ENCODE assay signal across 1 cellular context in the genomic region with DNA sequence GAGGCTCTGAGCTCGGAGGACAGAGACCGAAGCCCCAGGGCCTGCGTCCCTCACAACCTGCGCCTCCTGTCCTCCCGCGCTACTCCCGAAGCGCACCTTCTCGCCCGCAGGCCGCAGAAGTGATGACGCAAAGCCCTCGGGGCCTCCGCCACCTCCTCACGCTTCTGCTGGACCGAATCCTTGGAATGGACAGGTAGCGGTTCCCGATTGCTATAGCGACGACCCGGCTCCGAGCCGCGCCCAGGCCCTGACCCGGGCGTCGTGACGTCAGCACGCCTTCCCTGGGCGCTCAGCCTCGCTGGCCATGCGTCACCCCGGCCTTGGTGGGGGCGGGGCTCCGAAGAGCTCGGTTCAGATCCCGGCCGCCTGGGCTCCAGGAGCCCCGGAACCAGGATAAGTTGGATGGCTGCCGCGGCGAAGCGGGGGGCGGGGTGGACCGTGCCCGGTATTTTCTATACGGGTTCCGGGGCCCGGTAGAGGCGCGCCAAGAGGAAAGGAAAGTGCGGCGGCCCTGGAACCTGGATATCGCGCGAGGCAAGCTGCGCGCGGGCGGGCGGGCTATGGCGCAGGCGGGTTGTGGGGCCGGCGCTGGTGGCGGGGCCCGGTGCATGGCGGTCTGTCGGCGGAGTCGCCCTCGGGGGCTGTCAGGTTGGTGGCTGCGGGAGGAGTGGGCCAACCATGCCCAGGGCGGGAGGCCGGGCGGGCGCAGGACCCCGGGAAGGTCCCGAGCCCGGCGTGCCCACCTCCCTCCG.
A peak's percentile ranks its signal among the peaks of the same experiment; 100 is the strongest.
TF ChIP-seq lines count a peak whose summit lies in the region.

A gene (plus strand): TSS at position 542 of the 752 bp plus-strand sequence. CDS start 21,417 bp downstream, outside the sequence.

TF ChIP-seq in K562, 482 proteins besides CTCF, POLR2A, EP300 and RAD21 (continued from another document and continues in another):
- TF ChIP-seq TAF9B (IDR thresholded peaks at IDR 0.05; ENCODE audit: partially characterized antibody) (peak; percentile 78), HMGN3 (IDR thresholded peaks at IDR 0.05; ENCODE audit: borderline replicate concordance, extremely low read depth, insufficient read length, low read depth, low read length) (peak; percentile 100), FIP1L1 (IDR thresholded peaks at IDR 0.05; ENCODE audit: low read depth, low read length, poor library complexity, severe bottlenecking) (peak; percentile 99), GATA2 (CRISPR knock-in tag; IDR thresholded peaks at IDR 0.05) (no peak), BRD4 (IDR thresholded peaks at IDR 0.05) (peak; percentile 86; the same call in 1 of the 2 replicates), RBM25 (IDR thresholded peaks at IDR 0.05; ENCODE audit: low read depth, low read length, severe bottlenecking) (peak; percentile 69), ZNF764 (CRISPR knock-in tag; IDR thresholded peaks at IDR 0.05; ENCODE audit: low read depth) (no peak), NFATC3 (IDR thresholded peaks at IDR 0.05) (no peak), FOXA3 (CRISPR knock-in tag; conservative IDR thresholded peaks at IDR 0.05 in 1 of 2, IDR thresholded peaks at IDR 0.05 in 1 of 2) (no peak; a peak in 1 of 4 replicates), NCOA4 (IDR thresholded peaks at IDR 0.05; ENCODE audit: partially characterized antibody) (no peak), ARID2 (IDR thresholded peaks at IDR 0.05) (no peak), TEAD1 (CRISPR knock-in tag; IDR thresholded peaks at IDR 0.05) (peak; percentile 78 to 97; a peak in 3 of 4 replicates), XRCC4 (IDR thresholded peaks at IDR 0.05; ENCODE audit: extremely low read depth, insufficient read depth, insufficient read length) (no peak), SAFB2 (IDR thresholded peaks at IDR 0.05; ENCODE audit: borderline replicate concordance, low read depth, low read length, severe bottlenecking) (no peak), EGR1 (conservative IDR thresholded peaks at IDR 0.05) (peak; percentile 96)
- TF ChIP-seq, protein P1, sequence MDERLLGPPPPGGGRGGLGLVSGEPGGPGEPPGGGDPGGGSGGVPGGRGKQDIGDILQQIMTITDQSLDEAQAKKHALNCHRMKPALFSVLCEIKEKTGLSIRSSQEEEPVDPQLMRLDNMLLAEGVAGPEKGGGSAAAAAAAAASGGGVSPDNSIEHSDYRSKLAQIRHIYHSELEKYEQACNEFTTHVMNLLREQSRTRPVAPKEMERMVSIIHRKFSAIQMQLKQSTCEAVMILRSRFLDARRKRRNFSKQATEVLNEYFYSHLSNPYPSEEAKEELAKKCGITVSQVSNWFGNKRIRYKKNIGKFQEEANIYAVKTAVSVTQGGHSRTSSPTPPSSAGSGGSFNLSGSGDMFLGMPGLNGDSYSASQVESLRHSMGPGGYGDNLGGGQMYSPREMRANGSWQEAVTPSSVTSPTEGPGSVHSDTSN (CRISPR knock-in tag; IDR thresholded peaks at IDR 0.05; ENCODE audit: low read depth) = no peak
- TF ChIP-seq, protein P1 (tag; conservative IDR thresholded peaks at IDR 0.05; ENCODE audit: low read depth) = no peak
- TF ChIP-seq, protein P2, sequence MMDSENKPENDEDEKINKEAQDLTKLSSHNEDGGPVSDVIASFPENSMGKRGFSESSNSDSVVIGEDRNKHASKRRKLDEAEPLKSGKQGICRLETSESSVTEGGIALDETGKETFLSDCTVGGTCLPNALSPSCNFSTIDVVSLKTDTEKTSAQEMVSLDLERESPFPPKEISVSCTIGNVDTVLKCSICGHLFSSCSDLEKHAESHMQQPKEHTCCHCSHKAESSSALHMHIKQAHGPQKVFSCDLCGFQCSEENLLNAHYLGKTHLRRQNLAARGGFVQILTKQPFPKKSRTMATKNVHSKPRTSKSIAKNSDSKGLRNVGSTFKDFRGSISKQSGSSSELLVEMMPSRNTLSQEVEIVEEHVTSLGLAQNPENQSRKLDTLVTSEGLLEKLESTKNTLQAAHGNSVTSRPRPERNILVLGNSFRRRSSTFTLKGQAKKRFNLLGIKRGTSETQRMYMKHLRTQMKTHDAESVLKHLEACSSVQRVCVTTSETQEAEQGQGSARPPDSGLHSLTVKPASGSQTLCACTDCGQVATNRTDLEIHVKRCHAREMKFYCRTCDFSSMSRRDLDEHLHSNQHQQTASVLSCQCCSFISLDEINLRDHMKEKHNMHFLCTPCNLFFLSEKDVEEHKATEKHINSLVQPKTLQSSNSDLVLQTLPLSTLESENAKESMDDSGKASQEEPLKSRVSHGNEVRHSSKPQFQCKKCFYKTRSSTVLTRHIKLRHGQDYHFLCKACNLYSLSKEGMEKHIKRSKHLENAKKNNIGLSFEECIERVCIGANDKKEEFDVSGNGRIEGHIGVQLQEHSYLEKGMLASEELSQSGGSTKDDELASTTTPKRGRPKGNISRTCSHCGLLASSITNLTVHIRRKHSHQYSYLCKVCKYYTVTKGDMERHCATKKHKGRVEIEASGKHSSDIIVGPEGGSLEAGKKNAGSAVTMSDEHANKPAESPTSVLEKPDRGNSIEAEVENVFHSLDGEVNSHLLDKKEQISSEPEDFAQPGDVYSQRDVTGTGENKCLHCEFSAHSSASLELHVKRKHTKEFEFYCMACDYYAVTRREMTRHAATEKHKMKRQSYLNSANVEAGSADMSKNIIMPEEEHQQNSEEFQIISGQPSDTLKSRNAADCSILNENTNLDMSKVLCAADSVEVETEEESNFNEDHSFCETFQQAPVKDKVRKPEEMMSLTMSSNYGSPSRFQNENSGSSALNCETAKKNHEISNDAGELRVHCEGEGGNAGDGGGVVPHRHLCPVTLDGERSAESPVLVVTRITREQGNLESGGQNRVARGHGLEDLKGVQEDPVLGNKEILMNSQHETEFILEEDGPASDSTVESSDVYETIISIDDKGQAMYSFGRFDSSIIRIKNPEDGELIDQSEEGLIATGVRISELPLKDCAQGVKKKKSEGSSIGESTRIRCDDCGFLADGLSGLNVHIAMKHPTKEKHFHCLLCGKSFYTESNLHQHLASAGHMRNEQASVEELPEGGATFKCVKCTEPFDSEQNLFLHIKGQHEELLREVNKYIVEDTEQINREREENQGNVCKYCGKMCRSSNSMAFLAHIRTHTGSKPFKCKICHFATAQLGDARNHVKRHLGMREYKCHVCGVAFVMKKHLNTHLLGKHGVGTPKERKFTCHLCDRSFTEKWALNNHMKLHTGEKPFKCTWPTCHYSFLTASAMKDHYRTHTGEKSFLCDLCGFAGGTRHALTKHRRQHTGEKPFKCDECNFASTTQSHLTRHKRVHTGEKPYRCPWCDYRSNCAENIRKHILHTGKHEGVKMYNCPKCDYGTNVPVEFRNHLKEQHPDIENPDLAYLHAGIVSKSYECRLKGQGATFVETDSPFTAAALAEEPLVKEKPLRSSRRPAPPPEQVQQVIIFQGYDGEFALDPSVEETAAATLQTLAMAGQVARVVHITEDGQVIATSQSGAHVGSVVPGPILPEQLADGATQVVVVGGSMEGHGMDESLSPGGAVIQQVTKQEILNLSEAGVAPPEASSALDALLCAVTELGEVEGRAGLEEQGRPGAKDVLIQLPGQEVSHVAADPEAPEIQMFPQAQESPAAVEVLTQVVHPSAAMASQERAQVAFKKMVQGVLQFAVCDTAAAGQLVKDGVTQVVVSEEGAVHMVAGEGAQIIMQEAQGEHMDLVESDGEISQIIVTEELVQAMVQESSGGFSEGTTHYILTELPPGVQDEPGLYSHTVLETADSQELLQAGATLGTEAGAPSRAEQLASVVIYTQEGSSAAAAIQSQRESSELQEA (IDR thresholded peaks at IDR 0.05; ENCODE audit: low read depth) = peak; percentile 72; the same call in 1 of the 2 replicates
- TF ChIP-seq, protein P3, sequence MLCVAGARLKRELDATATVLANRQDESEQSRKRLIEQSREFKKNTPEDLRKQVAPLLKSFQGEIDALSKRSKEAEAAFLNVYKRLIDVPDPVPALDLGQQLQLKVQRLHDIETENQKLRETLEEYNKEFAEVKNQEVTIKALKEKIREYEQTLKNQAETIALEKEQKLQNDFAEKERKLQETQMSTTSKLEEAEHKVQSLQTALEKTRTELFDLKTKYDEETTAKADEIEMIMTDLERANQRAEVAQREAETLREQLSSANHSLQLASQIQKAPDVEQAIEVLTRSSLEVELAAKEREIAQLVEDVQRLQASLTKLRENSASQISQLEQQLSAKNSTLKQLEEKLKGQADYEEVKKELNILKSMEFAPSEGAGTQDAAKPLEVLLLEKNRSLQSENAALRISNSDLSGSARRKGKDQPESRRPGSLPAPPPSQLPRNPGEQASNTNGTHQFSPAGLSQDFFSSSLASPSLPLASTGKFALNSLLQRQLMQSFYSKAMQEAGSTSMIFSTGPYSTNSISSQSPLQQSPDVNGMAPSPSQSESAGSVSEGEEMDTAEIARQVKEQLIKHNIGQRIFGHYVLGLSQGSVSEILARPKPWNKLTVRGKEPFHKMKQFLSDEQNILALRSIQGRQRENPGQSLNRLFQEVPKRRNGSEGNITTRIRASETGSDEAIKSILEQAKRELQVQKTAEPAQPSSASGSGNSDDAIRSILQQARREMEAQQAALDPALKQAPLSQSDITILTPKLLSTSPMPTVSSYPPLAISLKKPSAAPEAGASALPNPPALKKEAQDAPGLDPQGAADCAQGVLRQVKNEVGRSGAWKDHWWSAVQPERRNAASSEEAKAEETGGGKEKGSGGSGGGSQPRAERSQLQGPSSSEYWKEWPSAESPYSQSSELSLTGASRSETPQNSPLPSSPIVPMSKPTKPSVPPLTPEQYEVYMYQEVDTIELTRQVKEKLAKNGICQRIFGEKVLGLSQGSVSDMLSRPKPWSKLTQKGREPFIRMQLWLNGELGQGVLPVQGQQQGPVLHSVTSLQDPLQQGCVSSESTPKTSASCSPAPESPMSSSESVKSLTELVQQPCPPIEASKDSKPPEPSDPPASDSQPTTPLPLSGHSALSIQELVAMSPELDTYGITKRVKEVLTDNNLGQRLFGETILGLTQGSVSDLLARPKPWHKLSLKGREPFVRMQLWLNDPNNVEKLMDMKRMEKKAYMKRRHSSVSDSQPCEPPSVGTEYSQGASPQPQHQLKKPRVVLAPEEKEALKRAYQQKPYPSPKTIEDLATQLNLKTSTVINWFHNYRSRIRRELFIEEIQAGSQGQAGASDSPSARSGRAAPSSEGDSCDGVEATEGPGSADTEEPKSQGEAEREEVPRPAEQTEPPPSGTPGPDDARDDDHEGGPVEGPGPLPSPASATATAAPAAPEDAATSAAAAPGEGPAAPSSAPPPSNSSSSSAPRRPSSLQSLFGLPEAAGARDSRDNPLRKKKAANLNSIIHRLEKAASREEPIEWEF (CRISPR knock-in tag; IDR thresholded peaks at IDR 0.05) = no peak
- TF ChIP-seq, protein P4, sequence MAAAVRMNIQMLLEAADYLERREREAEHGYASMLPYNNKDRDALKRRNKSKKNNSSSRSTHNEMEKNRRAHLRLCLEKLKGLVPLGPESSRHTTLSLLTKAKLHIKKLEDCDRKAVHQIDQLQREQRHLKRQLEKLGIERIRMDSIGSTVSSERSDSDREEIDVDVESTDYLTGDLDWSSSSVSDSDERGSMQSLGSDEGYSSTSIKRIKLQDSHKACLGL (CRISPR knock-in tag; IDR thresholded peaks at IDR 0.05; ENCODE audit: borderline replicate concordance, poor library complexity, severe bottlenecking) = no peak
- TF ChIP-seq, protein P5, sequence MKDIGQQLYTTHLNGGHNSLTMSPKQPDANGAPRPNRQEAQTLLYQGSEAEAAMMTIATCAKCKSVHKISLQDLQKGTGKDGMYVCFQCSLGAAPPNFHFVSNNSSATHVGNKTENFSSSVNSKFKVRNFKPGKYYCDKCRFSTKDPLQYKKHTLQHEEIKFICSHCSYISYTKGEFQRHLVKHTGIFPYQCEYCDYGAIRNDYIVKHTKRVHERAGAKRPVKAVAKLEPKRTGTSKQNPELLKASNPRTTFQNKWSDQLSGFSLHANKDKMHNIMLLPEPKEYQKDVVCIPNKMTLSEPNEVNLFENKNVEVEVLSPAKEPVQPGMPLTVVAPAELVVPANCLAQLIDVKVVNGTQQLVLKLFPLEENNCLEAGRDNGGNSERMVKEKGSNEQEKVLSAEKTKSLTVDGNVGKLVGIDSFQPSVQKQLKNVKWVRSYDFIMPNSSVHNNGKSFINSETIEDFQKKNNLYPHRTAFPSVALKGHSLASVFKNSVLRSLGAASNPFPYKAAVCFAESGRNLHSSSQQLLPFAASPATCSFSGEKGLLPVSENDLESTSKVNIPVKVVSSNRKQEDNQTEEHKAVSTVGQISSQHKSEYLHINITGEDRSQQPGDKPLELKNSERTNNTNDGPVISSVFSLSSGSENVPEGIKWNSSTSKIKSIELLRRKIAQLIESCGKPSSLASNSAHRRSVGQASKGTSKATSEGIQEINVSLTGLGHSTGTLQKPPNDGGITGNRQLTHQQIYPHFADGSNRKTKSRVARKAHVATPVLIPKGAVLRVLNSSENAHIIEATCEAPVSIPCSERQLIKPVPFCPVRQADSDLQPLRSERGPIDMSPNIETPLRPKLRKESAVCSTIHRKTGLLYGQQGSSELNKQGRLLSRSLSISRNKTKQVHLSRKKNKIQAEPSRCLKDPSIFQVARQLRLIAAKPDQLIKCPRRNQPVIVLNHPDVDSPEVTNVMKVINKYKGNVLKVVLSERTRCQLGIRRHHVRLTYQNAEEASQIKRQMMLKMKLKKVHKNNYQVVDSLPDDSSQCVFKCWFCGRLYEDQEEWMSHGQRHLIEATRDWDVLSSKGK (CRISPR knock-in tag; IDR thresholded peaks at IDR 0.05) = no peak
